Comparison of ENCODE assay signal across 4 cellular contexts in genomic region chr7:71327946-71328345, GRCh38.
"Had no signal": no experiment of that assay in that cellular context is flagged by ENCODE, and none has a peak within 500 bp of the region (broad histone marks: within the 10 kb centered on the region; RNA-seq: fewer than 3 reads in every experiment).

No MANE protein-coding gene starts in this region.

- H3K4me3 ChIP-seq: GM23338 had no signal

- H3K4me3 Mint-ChIP-seq: GM23338, H9 had no signal

- DNase-seq: H9, HCEC 1CT, IMR-90 had no signal

- H3K27ac Mint-ChIP-seq: GM23338 had no signal

- H3K9me3 Mint-ChIP-seq: GM23338, H9 had no signal

- ATAC-seq: GM23338 had no signal
